In the genomic region with DNA sequence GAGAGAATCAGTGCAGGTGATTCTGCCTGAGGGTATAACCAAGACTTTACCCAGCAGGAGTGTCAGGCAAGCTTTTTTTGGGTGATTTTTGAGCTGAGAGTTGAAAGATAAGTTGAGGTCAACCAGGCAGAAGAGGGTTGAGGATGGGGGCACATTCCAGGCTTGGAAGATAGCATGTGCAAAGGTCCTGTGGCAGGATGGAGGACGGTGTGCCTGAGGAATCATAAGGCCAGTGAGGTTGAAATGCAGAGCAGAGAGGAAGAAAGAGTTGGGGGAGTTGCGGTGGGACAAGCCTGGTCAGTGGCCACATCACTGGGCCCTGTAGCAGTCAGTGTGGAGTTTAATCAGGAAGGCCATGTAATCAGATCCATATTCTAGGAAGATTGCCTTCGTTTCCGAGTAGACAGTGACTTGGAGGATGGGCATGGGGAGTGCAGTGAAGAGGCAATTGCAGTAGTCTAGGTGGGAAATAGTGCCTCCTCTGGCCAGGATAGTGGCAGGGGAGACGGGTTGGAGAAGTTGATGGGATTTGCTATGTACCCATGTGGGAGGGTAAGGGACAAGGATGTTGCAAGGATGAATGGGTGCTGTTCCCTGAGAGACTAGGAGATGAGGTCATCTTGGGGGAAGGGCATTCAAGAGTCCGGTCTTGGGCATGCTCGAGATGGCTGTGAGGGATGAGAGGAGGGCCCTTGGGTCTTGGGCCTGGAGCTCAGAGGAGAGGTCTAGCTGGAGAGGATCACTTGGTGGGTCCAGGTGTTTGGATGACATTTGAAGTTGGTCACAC, we compare ENCODE assay signal across 20 cellular contexts. TPM values are rescaled to one million over a fixed set of nuclear protein-coding genes. Genes with fewer than 3 reads are reported as not detected.
DNase-seq lines count a peak whose midpoint lies in the region; ATAC-seq and TF ChIP-seq lines count a peak whose summit lies in the region.
"Had no signal": no experiment of that assay in that cellular context is flagged by ENCODE, and none has a peak within 500 bp of the region (broad histone marks: within the 10 kb centered on the region; RNA-seq: fewer than 3 reads in every experiment).

No MANE protein-coding gene starts in this region.

- ATAC-seq in lower lobe of right lung, result no peak
- ATAC-seq: activated T-cell treated with anti-CD3 and anti-CD28 coated beads, Interleukin-2, amount 50 U/mL, for 72 hours had no signal

- TF ChIP-seq POLR2A in testis (IDR thresholded peaks at IDR 0.05), result no peak

- H3K4me1 ChIP-seq in BLaER1 (peaks cover 41% of the 10 kb centered on the region), lower lobe of right lung (peaks cover 13% of the 10 kb centered on the region), testis (peaks cover 11% of the 10 kb centered on the region)

- intact Hi-C loops in lower lobe of right lung (cut with DNase I), result no loop called here
- intact Hi-C loops in testis (cut with DNase I; ENCODE audit: low total_unique reads), result loop anchor here (10.0 kb wide), 1 partner anchor 52 kb away; no protein-coding TSS in a partner anchor

- H3K4me2 ChIP-seq in BLaER1, result peak overlapping the region; percentile 83

- TF ChIP-seq CTCF in HFFc6 (IDR thresholded peaks at IDR 0.05) (peak; percentile 43), lower lobe of right lung (IDR thresholded peaks at IDR 0.05) (no peak), testis (IDR thresholded peaks at IDR 0.05) (no peak)

- H4K20me1 ChIP-seq in BLaER1, result no peaks in the 10 kb centered on the region

- H3K36me3 Mint-ChIP-seq in HFFc6 (ENCODE audit: low read depth), result peaks cover 13% of the 10 kb centered on the region

- no peaks in the 10 kb centered on the region for H3K9me3 Mint-ChIP-seq in HFFc6
- H3K9me3 Mint-ChIP-seq: activated T-cell treated with anti-CD3 and anti-CD28 coated beads, Interleukin-2, amount 50 U/mL, for 72 hours; dendritic cell treated with granulocyte-macrophage colony-stimulating factor and Interleukin-4, amounts not matched to agents 40 ng/mL and 50 ng/mL, for 4 days had no signal

- peak overlapping the region; percentile 51; the same call in 1 of the 2 replicates for H3K9ac ChIP-seq in BLaER1

- no peak overlapping the region for H3K27ac Mint-ChIP-seq in HFFc6
- H3K27ac Mint-ChIP-seq: activated T-cell treated with anti-CD3 and anti-CD28 coated beads, Interleukin-2, amount 50 U/mL, for 72 hours; dendritic cell treated with granulocyte-macrophage colony-stimulating factor and Interleukin-4, amounts not matched to agents 40 ng/mL and 50 ng/mL, for 4 days had no signal

- 87 to 93% methylated on average over 7 of the region's 7 CpGs for WGBS in testis, 2 donors

- H3K4me3 Mint-ChIP-seq in HFFc6, result no peak overlapping the region
- H3K4me3 Mint-ChIP-seq: activated T-cell treated with anti-CD3 and anti-CD28 coated beads, Interleukin-2, amount 50 U/mL, for 72 hours; dendritic cell treated with granulocyte-macrophage colony-stimulating factor and Interleukin-4, amounts not matched to agents 40 ng/mL and 50 ng/mL, for 4 days had no signal

- peaks cover 17% of the 10 kb centered on the region for H3K4me1 Mint-ChIP-seq in HFFc6 (ENCODE audit: low read depth)

- H3K27ac ChIP-seq in BLaER1 (no peak overlapping the region), lower lobe of right lung (no peak overlapping the region), testis (no peak overlapping the region)
- H3K27ac ChIP-seq: neutrophil had no signal

- peaks cover 4% of the 10 kb centered on the region; the same call in 1 of the 2 replicates for H3K27me3 ChIP-seq in BLaER1
- H3K27me3 ChIP-seq in lower lobe of right lung (ENCODE audit: low read depth), result no peaks in the 10 kb centered on the region
- H3K27me3 ChIP-seq in testis, result no peaks in the 10 kb centered on the region
- H3K27me3 ChIP-seq: MG63 had no signal

- H3K36me3 ChIP-seq in BLaER1 (no peaks in the 10 kb centered on the region), lower lobe of right lung (peaks cover 12% of the 10 kb centered on the region), testis (ENCODE audit: low read depth, missing control alignments) (no peaks in the 10 kb centered on the region)
- H3K36me3 ChIP-seq: neutrophil had no signal

- H3K27me3 Mint-ChIP-seq in HFFc6 (ENCODE audit: insufficient read depth), result peaks cover 8% of the 10 kb centered on the region

- no peak overlapping the region for H3K4me3 ChIP-seq in BLaER1
- no peak overlapping the region for H3K4me3 ChIP-seq in lower lobe of right lung
- H3K4me3 ChIP-seq in testis, result no peak overlapping the region
- H3K4me3 ChIP-seq: lung, MG63 had no signal

- DNase-seq in HFFc6 (peak; percentile 8), astrocyte of the hippocampus (ENCODE audit: low read depth, low spot score) (peak; percentile 32), lower lobe of right lung (peak; percentile 1), anterior cingulate cortex (lab: John Stamatoyannopoulos, UW) (no peak), D341Med (ENCODE audit: low spot score) (no peak), testis (no peak), NCI-H1105 treated with DMSO at 0.1 percent for 48 hours (lab: John Stamatoyannopoulos, UW) (no peak)
- DNase-seq: activated CD4-positive, alpha-beta T cell treated with anti-CD3 and anti-CD28 coated beads, Interleukin-2, amount 50 U/mL, for 4 hours; activated T-cell treated with anti-CD3 and anti-CD28 coated beads, Interleukin-2, amount 50 U/mL, for 72 hours; amniotic stem cell; DMS153; MG63; NCI-H748 treated with DMSO at 0.1 percent for 48 hours; SIG-M5; stimulated activated naive CD4-positive, alpha-beta T cell; T1000 had no signal

- H3K9me3 ChIP-seq in BLaER1, result no peaks in the 10 kb centered on the region
- no peaks in the 10 kb centered on the region for H3K9me3 ChIP-seq in lower lobe of right lung
- H3K9me3 ChIP-seq in testis, result no peaks in the 10 kb centered on the region
- H3K9me3 ChIP-seq: MG63, neutrophil had no signal

RNA-seq across cellular contexts. Expression of a gene that starts 3.9 kb away (rescaled TPM):
- 10 to 100 TPM in 5 of 6 experiments, 1 to 10 TPM in 1; 8.6 to 14.1 (median 13.0) TPM for total RNA-seq in HFFc6 (2021; fragmentation: NEBNext Ultra II Directional; extraction: Animal tissue kit (Norgen Biotek cat#: 25700))
- total RNA-seq in lower lobe of right lung (12.4 TPM), testis (100 to 1,000 TPM in 1 of 2 donors, 10 to 100 TPM in 1; 86.5 to 137 TPM)
- 102 TPM for polyA plus RNA-seq in testis (ENCODE audit: insufficient read depth, low read depth, low replicate concordance)

RNA-seq across cellular contexts. Expression of a gene that starts 34.5 kb away (rescaled TPM):
- 1 to 10 TPM; 3.3 to 4.2 (median 3.7) TPM for total RNA-seq in HFFc6 (2021; fragmentation: NEBNext Ultra II Directional; extraction: Animal tissue kit (Norgen Biotek cat#: 25700))
- total RNA-seq in lower lobe of right lung, result 2.8 TPM
- total RNA-seq in testis, result 10 to 100 TPM in 1 of 2 donors, 1 to 10 TPM in 1; 6.8 to 15.7 TPM
- 4.8 TPM for polyA plus RNA-seq in testis (ENCODE audit: insufficient read depth, low read depth, low replicate concordance)

RNA-seq across cellular contexts. Expression of a gene that starts 36.0 kb away (rescaled TPM):
- 10 to 100 TPM; 46.3 to 55.9 (median 51.1) TPM for total RNA-seq in HFFc6 (2021; fragmentation: NEBNext Ultra II Directional; extraction: Animal tissue kit (Norgen Biotek cat#: 25700))
- 67.7 TPM for total RNA-seq in lower lobe of right lung
- 10 to 100 TPM; 28.8 to 40.0 TPM for total RNA-seq in testis
- 17.0 TPM for polyA plus RNA-seq in testis (ENCODE audit: insufficient read depth, low read depth, low replicate concordance)

RNA-seq across cellular contexts. Expression of a gene that starts 43.3 kb away (rescaled TPM):
- not detected for total RNA-seq in HFFc6 (2021; fragmentation: NEBNext Ultra II Directional; extraction: Animal tissue kit (Norgen Biotek cat#: 25700))
- total RNA-seq in lower lobe of right lung, result 0.74 TPM
- 100 to 1,000 TPM in 1 of 2 donors, 10 to 100 TPM in 1; 59.2 to 102 TPM for total RNA-seq in testis
- 144 TPM for polyA plus RNA-seq in testis (ENCODE audit: insufficient read depth, low read depth, low replicate concordance)

RNA-seq across cellular contexts. Expression of a gene that starts 43.4 kb away (rescaled TPM):
- not detected for total RNA-seq in HFFc6 (2021; fragmentation: NEBNext Ultra II Directional; extraction: Animal tissue kit (Norgen Biotek cat#: 25700))
- 42.1 TPM for total RNA-seq in lower lobe of right lung
- total RNA-seq in testis, result 10 to 100 TPM; 28.3 to 40.9 TPM
- polyA plus RNA-seq in testis (ENCODE audit: insufficient read depth, low read depth, low replicate concordance), result 94.5 TPM

Comparison
In these comparisons a context has a peak if more than half of its experiments do, and no peak if none do; other contexts are left out.
1. DNase-seq: peak in HFFc6 (single experiment), astrocyte of the hippocampus (single experiment) and lower lobe of right lung (single experiment); none in anterior cingulate cortex (0 of 58), D341Med (single experiment), testis (single experiment) and NCI-H1105 treated with DMSO at 0.1 percent for 48 hours (single experiment).